Comparison of ENCODE assay signal across 8 cellular contexts in genomic region chr2:127080226-127080940, GRCh38. TPM values are rescaled to one million over a fixed set of nuclear protein-coding genes. Genes with fewer than 3 reads are reported as not detected.
DNase-seq lines count a peak whose midpoint lies in the region; ATAC-seq and TF ChIP-seq lines count a peak whose summit lies in the region.

No MANE protein-coding gene starts in this region.

- intact Hi-C loops in head of caudate nucleus (cut with DNase I), result loop anchor here (10.0 kb wide), 1 partner anchor 204 kb away; no protein-coding TSS in a partner anchor

- peaks cover 72 to 76% of the 10 kb centered on the region in 2 donors for H3K4me1 Mint-ChIP-seq in natural killer cell treated with Interleukin-12 subunit alpha and Interleukin-12 subunit beta and Interleukin-15 and Interleukin-18, amount 100 ng/mL, for 72 hours (ENCODE audit: low read depth in 2 of 2)

- peak overlapping the region; percentile 72 to 82 for H3K27ac Mint-ChIP-seq in natural killer cell treated with Interleukin-12 subunit alpha and Interleukin-12 subunit beta and Interleukin-15 and Interleukin-18, amount 100 ng/mL, for 72 hours

- TF ChIP-seq CTCF in GM10266 (IDR thresholded peaks at IDR 0.05; ENCODE audit: control insufficient read depth, insufficient read depth, low read depth, missing control alignments), result no peak

- ATAC-seq in GM18505 (IDR thresholded peaks at IDR 0.05; ENCODE audit: unreplicated experiment), result peak; percentile 25
- ATAC-seq in HG03175 (IDR thresholded peaks at IDR 0.05; ENCODE audit: unreplicated experiment), result peak; percentile 30
- peak; percentile 71 to 73 for ATAC-seq in natural killer cell treated with Interleukin-12 subunit alpha and Interleukin-12 subunit beta and Interleukin-15 and Interleukin-18, amount 100 ng/mL, for 72 hours
- no peak for ATAC-seq in HG02852 (IDR thresholded peaks at IDR 0.05; ENCODE audit: unreplicated experiment)

- H3K4me3 Mint-ChIP-seq in natural killer cell treated with Interleukin-12 subunit alpha and Interleukin-12 subunit beta and Interleukin-15 and Interleukin-18, amount 100 ng/mL, for 72 hours, result peak overlapping the region; percentile 78

- peak; percentile 80 for DNase-seq in activated effector memory CD4-positive, alpha-beta T cell treated with anti-CD3 and anti-CD28 coated beads, Interleukin-2, amount 50 U/mL, for 16 hours
- DNase-seq in natural killer cell treated with Interleukin-12 subunit alpha and Interleukin-12 subunit beta and Interleukin-15 and Interleukin-18, amount 100 ng/mL, for 72 hours (ENCODE audit: low spot score), result no peak
- no peak for DNase-seq in head of caudate nucleus
- no peak for DNase-seq in GM10266 (ENCODE audit: extremely low spot score)
- no peak for DNase-seq in NCI-H1436 treated with DMSO at 0.1 percent for 48 hours (lab: John Stamatoyannopoulos, UW)

- H3K36me3 Mint-ChIP-seq in natural killer cell treated with Interleukin-12 subunit alpha and Interleukin-12 subunit beta and Interleukin-15 and Interleukin-18, amount 100 ng/mL, for 72 hours, result no peaks in the 10 kb centered on the region

- H3K27me3 Mint-ChIP-seq in natural killer cell treated with Interleukin-12 subunit alpha and Interleukin-12 subunit beta and Interleukin-15 and Interleukin-18, amount 100 ng/mL, for 72 hours, result no peaks in the 10 kb centered on the region

- no peaks in the 10 kb centered on the region for H3K9me3 Mint-ChIP-seq in natural killer cell treated with Interleukin-12 subunit alpha and Interleukin-12 subunit beta and Interleukin-15 and Interleukin-18, amount 100 ng/mL, for 72 hours

- no peak for TF ChIP-seq POLR2A in GM18505 (IDR thresholded peaks at IDR 0.05; ENCODE audit: borderline replicate concordance, extremely low read depth, insufficient read depth, insufficient read length)

RNA-seq across cellular contexts. Expression of gene BIN1, which starts 26.6 kb away (rescaled TPM):
- total RNA-seq in natural killer cell treated with Interleukin-12 subunit alpha and Interleukin-12 subunit beta and Interleukin-15 and Interleukin-18, amount 100 ng/mL, for 72 hours, result 10 to 100 TPM; 18.0 to 35.9 TPM
